17 cellular contexts compared by ENCODE assay signal in the genomic region with DNA sequence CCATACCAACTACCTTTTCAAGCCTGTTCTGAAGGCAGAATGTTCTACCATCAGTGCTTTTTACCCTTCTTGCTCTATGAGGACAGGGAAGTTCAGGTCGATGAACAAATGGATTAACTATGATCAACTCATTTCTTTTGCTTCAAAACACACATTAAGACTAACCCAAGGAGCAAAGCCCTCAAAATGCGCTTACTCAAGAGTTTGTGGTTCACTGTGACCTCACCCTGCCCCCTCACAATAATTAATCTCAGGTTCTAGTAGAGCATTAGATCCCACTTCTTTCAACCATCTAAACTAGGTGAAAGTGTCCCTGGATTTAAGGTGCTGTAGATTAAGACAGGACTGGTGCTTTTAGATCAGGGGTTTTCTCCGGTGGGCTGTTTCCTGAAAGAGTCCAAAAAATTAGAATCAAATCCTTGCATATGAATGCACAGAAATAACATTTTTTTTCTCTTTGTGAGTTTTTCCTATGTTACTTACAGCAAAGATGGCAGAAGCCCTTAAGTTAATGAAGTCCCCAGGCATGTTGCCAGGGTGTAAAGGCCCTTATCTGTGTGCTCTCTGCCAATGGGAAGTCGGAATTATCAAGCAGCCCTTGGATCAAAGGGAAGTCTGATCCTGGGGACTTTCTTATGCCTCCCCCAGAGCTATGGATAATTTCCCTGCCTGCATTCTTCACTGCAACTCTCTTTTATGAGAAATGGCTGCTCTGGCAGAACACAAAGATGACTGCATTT.
DNase-seq lines count a peak whose midpoint lies in the region; ATAC-seq, FAIRE-seq and TF ChIP-seq lines count a peak whose summit lies in the region.
"Had no signal": no experiment of that assay in that cellular context is flagged by ENCODE, and none has a peak within 500 bp of the region (broad histone marks: within the 10 kb centered on the region; RNA-seq: fewer than 3 reads in every experiment).

No MANE protein-coding gene starts in this region.

- H3K9me3 Mint-ChIP-seq in astrocyte (ENCODE audit: unreplicated experiment) = no peaks in the 10 kb centered on the region
- H3K9me3 Mint-ChIP-seq: CD4-positive, alpha-beta memory T cell had no signal

- peaks cover 4% of the 10 kb centered on the region for H3K27me3 ChIP-seq in astrocyte (ENCODE audit: insufficient read depth, low read length)

- no peak overlapping the region for H2AFZ ChIP-seq in astrocyte (ENCODE audit: low read depth, low read length)

- H3K27ac Mint-ChIP-seq in astrocyte (ENCODE audit: unreplicated experiment) = no peak overlapping the region
- H3K27ac Mint-ChIP-seq: CD4-positive, alpha-beta memory T cell had no signal

- peaks cover 2% of the 10 kb centered on the region for H3K27me3 Mint-ChIP-seq in astrocyte (ENCODE audit: low read depth, unreplicated experiment)

- TF ChIP-seq CTCF in astrocyte (IDR thresholded peaks at IDR 0.05; ENCODE audit: insufficient read depth, low read depth, low read length) = no peak
- no peak for TF ChIP-seq CTCF in GM20000 (IDR thresholded peaks at IDR 0.05; ENCODE audit: extremely low read depth, missing control alignments)

- peak; percentile 14 for DNase-seq in DMS 273 (lab: John Stamatoyannopoulos, UW; ENCODE audit: unreplicated experiment)
- DNase-seq in DMS 273 treated with DMSO at 0.1 percent for 48 hours (lab: John Stamatoyannopoulos, UW) = no peak
- peak; percentile 75 for DNase-seq in astrocyte (ENCODE audit: low read depth)
- peak; percentile 82 for DNase-seq in kidney tubule cell (ENCODE audit: low spot score)
- DNase-seq in renal cortical epithelial cell (ENCODE audit: low read depth) = peak; percentile 89
- DNase-seq in mucosa of gallbladder (ENCODE audit: low spot score) = no peak
- no peak for DNase-seq in GM20000 (ENCODE audit: low spot score)
- DNase-seq: Calu3; CD4-positive, alpha-beta memory T cell; DMS79; NCI-H1417 treated with DMSO at 0.1 percent for 48 hours; NCI-H1930; NCI-H2171; NCI-H774 had no signal

- ATAC-seq in HG03457 (IDR thresholded peaks at IDR 0.05; ENCODE audit: unreplicated experiment) = no peak

- no peaks in the 10 kb centered on the region for H3K79me2 ChIP-seq in astrocyte (ENCODE audit: insufficient read depth, low read length)

- no peaks in the 10 kb centered on the region for H3K36me3 ChIP-seq in astrocyte (ENCODE audit: insufficient read depth, low read length)
- H3K36me3 ChIP-seq: HAP-1 had no signal

- no peak overlapping the region for H3K4me3 Mint-ChIP-seq in astrocyte (ENCODE audit: unreplicated experiment)
- H3K4me3 Mint-ChIP-seq: CD4-positive, alpha-beta memory T cell had no signal

- no peaks in the 10 kb centered on the region for H4K20me1 ChIP-seq in astrocyte (ENCODE audit: insufficient read depth, low read length)

- H3K4me1 Mint-ChIP-seq in astrocyte (ENCODE audit: low read depth, unreplicated experiment) = no peaks in the 10 kb centered on the region
- H3K4me1 Mint-ChIP-seq: CD4-positive, alpha-beta memory T cell had no signal

- H3K4me3 ChIP-seq in astrocyte (ENCODE audit: insufficient read depth, low read depth, low read length) = no peak overlapping the region
- H3K4me3 ChIP-seq: HAP-1 had no signal

- H3K4me1 ChIP-seq in astrocyte (ENCODE audit: insufficient read depth, low read length) = no peaks in the 10 kb centered on the region
- H3K4me1 ChIP-seq: HAP-1 had no signal

- H3K4me2 ChIP-seq in astrocyte (ENCODE audit: low read length) = no peak overlapping the region

- H3K27ac ChIP-seq in astrocyte (ENCODE audit: low read depth, low read length) = no peak overlapping the region
- H3K27ac ChIP-seq: 22Rv1 had no signal

- no peaks in the 10 kb centered on the region for H3K9me3 ChIP-seq in astrocyte (ENCODE audit: insufficient read depth, low read depth, low read length)
- H3K9me3 ChIP-seq: HAP-1 had no signal

- no peak for FAIRE-seq in astrocyte (lab: Jason Lieb, UNC)

- H3K36me3 Mint-ChIP-seq in astrocyte (ENCODE audit: low read depth, unreplicated experiment) = no peaks in the 10 kb centered on the region
- H3K36me3 Mint-ChIP-seq: CD4-positive, alpha-beta memory T cell had no signal

- H3K9ac ChIP-seq in astrocyte (ENCODE audit: low read length) = no peak overlapping the region

Comparison
In these comparisons a context has a peak if more than half of its experiments do, and no peak if none do; other contexts are left out.
1. DNase-seq: peak in DMS 273 (single experiment), astrocyte (single experiment), kidney tubule cell (single experiment) and renal cortical epithelial cell (single experiment); none in DMS 273 treated with DMSO at 0.1 percent for 48 hours (single experiment), mucosa of gallbladder (single experiment) and GM20000 (single experiment).